9 cellular contexts compared by ENCODE assay signal in the genomic region with DNA sequence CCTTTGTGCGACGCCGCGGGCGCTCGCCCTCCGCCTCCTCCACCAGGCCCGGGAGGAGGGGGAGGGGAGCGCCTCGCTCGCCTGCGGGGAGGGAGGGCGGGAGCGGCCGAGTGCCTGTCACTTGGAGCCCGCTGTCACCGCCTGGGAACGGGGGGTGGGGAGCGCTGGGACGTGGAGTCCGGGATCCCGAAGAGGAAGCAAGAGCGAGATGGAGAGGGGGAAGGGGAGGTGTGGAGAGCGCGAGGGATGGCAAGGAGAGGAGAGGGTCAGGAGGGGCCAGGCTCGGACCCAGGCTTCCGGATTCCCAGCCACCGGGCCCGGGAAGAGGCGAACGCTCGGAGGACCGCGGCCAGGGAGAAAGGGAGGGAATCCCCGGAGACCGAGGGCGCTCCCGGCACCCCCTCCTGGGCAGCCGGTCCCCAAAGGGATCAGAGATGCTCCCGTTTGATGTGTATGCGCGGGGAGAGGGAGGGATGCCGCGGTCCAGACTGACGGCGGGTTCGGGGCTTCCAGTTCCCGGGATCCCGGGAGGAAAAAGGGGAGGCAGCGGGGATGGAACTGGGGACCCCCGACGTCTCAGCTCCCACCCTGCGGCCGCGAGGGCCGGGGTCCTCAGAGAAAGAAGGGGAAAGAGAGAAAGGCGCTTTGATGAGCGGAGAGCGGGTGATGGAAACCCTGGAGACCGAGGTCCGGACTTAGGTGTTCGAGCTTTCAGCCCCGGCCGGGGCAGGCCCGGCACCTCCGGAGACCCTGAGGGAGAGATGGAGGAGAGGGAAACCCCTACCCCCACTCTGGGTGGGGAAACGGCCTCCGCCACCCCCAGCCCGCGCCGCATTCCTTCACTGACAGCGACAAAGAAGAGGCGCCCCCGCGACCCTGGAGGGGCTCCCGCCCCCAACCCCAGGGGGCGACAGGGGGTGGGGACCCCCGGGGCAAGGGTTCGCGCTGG. TPM values are rescaled to one million over a fixed set of nuclear protein-coding genes. Genes with fewer than 3 reads are reported as not detected.
DNase-seq lines count a peak whose midpoint lies in the region; ATAC-seq and TF ChIP-seq lines count a peak whose summit lies in the region.
"Had no signal": no experiment of that assay in that cellular context is flagged by ENCODE, and none has a peak within 500 bp of the region (broad histone marks: within the 10 kb centered on the region; RNA-seq: fewer than 3 reads in every experiment).

No MANE protein-coding gene starts in this region.

- ATAC-seq in left lung: no peak

- H3K27ac Mint-ChIP-seq in HFFc6: no peak overlapping the region; the same call in 1 of the 2 replicates
- no peak overlapping the region for H3K27ac Mint-ChIP-seq in activated T-helper 1 cell treated with anti-CD3 and anti-CD28 coated beads, Interleukin-12 subunit alpha, Interleukin-12 subunit beta, Interleukin-2, Interleukin-4 antibody, amounts not matched to agents 30 ng/mL and 10 ng/mL and 1 ng/mL, durations not matched to agents 14 hours and 24 hours and 36 hours

- H3K27ac ChIP-seq in left lung: no peak overlapping the region
- no peak overlapping the region for H3K27ac ChIP-seq in colonic mucosa
- H3K27ac ChIP-seq: VCaP had no signal

- H3K36me3 ChIP-seq in left lung (no peaks in the 10 kb centered on the region), colonic mucosa (no peaks in the 10 kb centered on the region)

- TF ChIP-seq CTCF in HFFc6 (IDR thresholded peaks at IDR 0.05) (no peak), left lung (IDR thresholded peaks at IDR 0.05) (no peak), colonic mucosa (IDR thresholded peaks at IDR 0.05) (no peak)

- peaks cover 5% of the 10 kb centered on the region; the same call in 1 of the 2 replicates for H3K4me1 Mint-ChIP-seq in HFFc6 (ENCODE audit: low read depth)
- H3K4me1 Mint-ChIP-seq in activated T-helper 1 cell treated with anti-CD3 and anti-CD28 coated beads, Interleukin-12 subunit alpha, Interleukin-12 subunit beta, Interleukin-2, Interleukin-4 antibody, amounts not matched to agents 30 ng/mL and 10 ng/mL and 1 ng/mL, durations not matched to agents 14 hours and 24 hours and 36 hours (ENCODE audit: low read depth): peaks cover 21% of the 10 kb centered on the region

- H3K27me3 ChIP-seq in left lung (peaks cover 34 to 94% of the 10 kb centered on the region in 2 donors), colonic mucosa (peaks cover 47% of the 10 kb centered on the region)

- DNase-seq in Ammon's horn (ENCODE audit: low spot score) (peak; percentile 53), HFFc6 (no peak), iPS-NIHi7 (ENCODE audit: extremely low spot score) (peak; percentile 70), left lung (no peak), KG1 (lab: John Stamatoyannopoulos, UW) (no peak), colonic mucosa (no peak), activated gamma-delta T cell treated with Interleukin-2 at 50 U/mL for 16 hours (no peak)
- DNase-seq in activated T-helper 1 cell treated with anti-CD3 and anti-CD28 coated beads, Interleukin-12 subunit alpha, Interleukin-12 subunit beta, Interleukin-2, Interleukin-4 antibody, amounts not matched to agents 30 ng/mL and 10 ng/mL and 1 ng/mL, durations not matched to agents 14 hours and 24 hours and 36 hours (ENCODE audit: low spot score): no peak

- H3K27me3 Mint-ChIP-seq in HFFc6 (ENCODE audit: insufficient read depth): peaks cover 8% of the 10 kb centered on the region
- H3K27me3 Mint-ChIP-seq in activated T-helper 1 cell treated with anti-CD3 and anti-CD28 coated beads, Interleukin-12 subunit alpha, Interleukin-12 subunit beta, Interleukin-2, Interleukin-4 antibody, amounts not matched to agents 30 ng/mL and 10 ng/mL and 1 ng/mL, durations not matched to agents 14 hours and 24 hours and 36 hours (ENCODE audit: insufficient read depth): peaks cover 57% of the 10 kb centered on the region

- no peaks in the 10 kb centered on the region for H3K9me3 Mint-ChIP-seq in HFFc6
- no peaks in the 10 kb centered on the region for H3K9me3 Mint-ChIP-seq in activated T-helper 1 cell treated with anti-CD3 and anti-CD28 coated beads, Interleukin-12 subunit alpha, Interleukin-12 subunit beta, Interleukin-2, Interleukin-4 antibody, amounts not matched to agents 30 ng/mL and 10 ng/mL and 1 ng/mL, durations not matched to agents 14 hours and 24 hours and 36 hours

- H3K4me3 ChIP-seq in left lung: no peak overlapping the region
- H3K4me3 ChIP-seq in colonic mucosa: no peak overlapping the region

- peaks cover 7 to 15% of the 10 kb centered on the region in 2 donors for H3K4me1 ChIP-seq in left lung
- H3K4me1 ChIP-seq in colonic mucosa: peaks cover 9% of the 10 kb centered on the region

- H3K9ac ChIP-seq in colonic mucosa (ENCODE audit: low read depth in 2 of 2, low read length in 2 of 2): no peak overlapping the region

- no peaks in the 10 kb centered on the region for H3K9me3 ChIP-seq in left lung
- H3K9me3 ChIP-seq in colonic mucosa: no peaks in the 10 kb centered on the region

- no peaks in the 10 kb centered on the region for H3K36me3 Mint-ChIP-seq in HFFc6 (ENCODE audit: low read depth)
- peaks cover 2% of the 10 kb centered on the region for H3K36me3 Mint-ChIP-seq in activated T-helper 1 cell treated with anti-CD3 and anti-CD28 coated beads, Interleukin-12 subunit alpha, Interleukin-12 subunit beta, Interleukin-2, Interleukin-4 antibody, amounts not matched to agents 30 ng/mL and 10 ng/mL and 1 ng/mL, durations not matched to agents 14 hours and 24 hours and 36 hours (ENCODE audit: low read depth)

- H3K4me3 Mint-ChIP-seq in HFFc6: peak overlapping the region; percentile 88
- H3K4me3 Mint-ChIP-seq in activated T-helper 1 cell treated with anti-CD3 and anti-CD28 coated beads, Interleukin-12 subunit alpha, Interleukin-12 subunit beta, Interleukin-2, Interleukin-4 antibody, amounts not matched to agents 30 ng/mL and 10 ng/mL and 1 ng/mL, durations not matched to agents 14 hours and 24 hours and 36 hours: peak overlapping the region; percentile 78

- intact Hi-C loops in activated T-helper 1 cell treated with anti-CD3 and anti-CD28 coated beads, Interleukin-12 subunit alpha, Interleukin-12 subunit beta, Interleukin-2, Interleukin-4 antibody, amounts not matched to agents 30 ng/mL and 10 ng/mL and 1 ng/mL, durations not matched to agents 14 hours and 24 hours and 36 hours (cut with micrococcal nuclease): loop anchor here (1.0 to 10.0 kb wide), 4 partner anchors 107 to 321 kb away; partner anchors contain the start of genes CATSPERG and SIPA1L3
- intact Hi-C loops in left lung (cut with DNase I) (loop anchor here in 1 of 2 donors (10.0 kb wide), 1 partner anchor 324 kb away; the partner anchor contains the start of genes SIPA1L3 and WDR87), colonic mucosa (cut with DNase I) (no loop called here)

RNA-seq across cellular contexts. Expression of gene DPF1, which starts 4.7 kb away (rescaled TPM):
- 1 to 10 TPM; 3.3 to 6.6 (median 5.7) TPM for total RNA-seq in HFFc6 (2021; fragmentation: NEBNext Ultra II Directional; extraction: Animal tissue kit (Norgen Biotek cat#: 25700))
- total RNA-seq in activated T-helper 1 cell treated with anti-CD3 and anti-CD28 coated beads, Interleukin-12 subunit alpha, Interleukin-12 subunit beta, Interleukin-2, Interleukin-4 antibody, amounts not matched to agents 30 ng/mL and 10 ng/mL and 1 ng/mL, durations not matched to agents 14 hours and 24 hours and 36 hours: 1.4 and 1.7 TPM in 2 replicates
- under 1 TPM; 0.39 to 0.79 TPM for total RNA-seq in left lung
- not detected for total RNA-seq in colonic mucosa

RNA-seq across cellular contexts. Expression of gene PPP1R14A, which starts 27.4 kb away (rescaled TPM):
- under 1 TPM in 2 of 6 experiments, not detected in 4; 0.35 to 0.81 TPM for total RNA-seq in HFFc6 (2021; fragmentation: NEBNext Ultra II Directional; extraction: Animal tissue kit (Norgen Biotek cat#: 25700))
- 65.1 and 66.9 TPM in 2 replicates for total RNA-seq in activated T-helper 1 cell treated with anti-CD3 and anti-CD28 coated beads, Interleukin-12 subunit alpha, Interleukin-12 subunit beta, Interleukin-2, Interleukin-4 antibody, amounts not matched to agents 30 ng/mL and 10 ng/mL and 1 ng/mL, durations not matched to agents 14 hours and 24 hours and 36 hours
- 10 to 100 TPM; 40.2 to 91.3 TPM for total RNA-seq in left lung
- 10 to 100 TPM; 11.0 to 27.8 TPM for total RNA-seq in colonic mucosa

RNA-seq across cellular contexts. Expression of gene SPINT2, which starts 35.6 kb away (rescaled TPM):
- total RNA-seq in HFFc6 (2021; fragmentation: NEBNext Ultra II Directional; extraction: Animal tissue kit (Norgen Biotek cat#: 25700)): 1 to 10 TPM in 3 of 6 experiments, under 1 TPM in 3; 0.76 to 4.1 (median 0.98) TPM
- total RNA-seq in activated T-helper 1 cell treated with anti-CD3 and anti-CD28 coated beads, Interleukin-12 subunit alpha, Interleukin-12 subunit beta, Interleukin-2, Interleukin-4 antibody, amounts not matched to agents 30 ng/mL and 10 ng/mL and 1 ng/mL, durations not matched to agents 14 hours and 24 hours and 36 hours: 79.6 and 86.8 TPM in 2 replicates
- 100 to 1,000 TPM; 206 to 317 TPM for total RNA-seq in left lung
- total RNA-seq in colonic mucosa: 100 to 1,000 TPM; 790 to 935 TPM

Comparison
In these comparisons a context has a peak if more than half of its experiments do, and no peak if none do; other contexts are left out.
1. DNase-seq: peak in Ammon's horn (single experiment) and iPS-NIHi7 (single experiment); none in HFFc6 (single experiment), activated T-helper 1 cell treated with anti-CD3 and anti-CD28 coated beads, Interleukin-12 subunit alpha, Interleukin-12 subunit beta, Interleukin-2, Interleukin-4 antibody, amounts not matched to agents 30 ng/mL and 10 ng/mL and 1 ng/mL, durations not matched to agents 14 hours and 24 hours and 36 hours (single experiment), left lung (0 of 2), KG1 (single experiment), colonic mucosa (single experiment) and activated gamma-delta T cell treated with Interleukin-2 at 50 U/mL for 16 hours (single experiment).
2. RNA of gene PPP1R14A, which starts 27.4 kb away (total RNA-seq): 40.2 to 91.3 TPM in left lung, 65.1 to 66.9 TPM in activated T-helper 1 cell treated with anti-CD3 and anti-CD28 coated beads, Interleukin-12 subunit alpha, Interleukin-12 subunit beta, Interleukin-2, Interleukin-4 antibody, amounts not matched to agents 30 ng/mL and 10 ng/mL and 1 ng/mL, durations not matched to agents 14 hours and 24 hours and 36 hours and 11.0 to 27.8 TPM in colonic mucosa; 0.35 to 0.81 TPM in HFFc6; every median in the first group is over 4 times any median in the second.
3. RNA of gene SPINT2, which starts 35.6 kb away (total RNA-seq): 790 to 935 TPM in colonic mucosa, 206 to 317 TPM in left lung and 79.6 to 86.8 TPM in activated T-helper 1 cell treated with anti-CD3 and anti-CD28 coated beads, Interleukin-12 subunit alpha, Interleukin-12 subunit beta, Interleukin-2, Interleukin-4 antibody, amounts not matched to agents 30 ng/mL and 10 ng/mL and 1 ng/mL, durations not matched to agents 14 hours and 24 hours and 36 hours; 0.76 to 4.1 TPM in HFFc6; every median in the first group is over 10 times any median in the second.